In genomic region chr3:35864871-35865270, GRCh38 we compare ENCODE assay signal across 25 cellular contexts.
DNase-seq lines count a peak whose midpoint lies in the region; FAIRE-seq and TF ChIP-seq lines count a peak whose summit lies in the region.
"Had no signal": no experiment of that assay in that cellular context is flagged by ENCODE, and none has a peak within 500 bp of the region (broad histone marks: within the 10 kb centered on the region; RNA-seq: fewer than 3 reads in every experiment).

No MANE protein-coding gene starts in this region.

- H3K4me2 ChIP-seq in H9 (ENCODE audit: insufficient read depth, insufficient read length, low read length), result no peak overlapping the region
- H3K4me2 ChIP-seq in OCI-LY7 (ENCODE audit: low read length), result no peak overlapping the region
- H3K4me2 ChIP-seq in H1 (ENCODE audit: insufficient read depth in 1 of 2, low read depth in 2 of 2, low read length in 2 of 2), result no peak overlapping the region
- H3K4me2 ChIP-seq in neural progenitor cell, result no peak overlapping the region
- H3K4me2 ChIP-seq: BLaER1 treated with 17β-estradiol and CSF1 and Interleukin-3, amounts not matched to agents 10 nM and 100 nM had no signal

- H3K4me1 Mint-ChIP-seq in H9 (peaks cover 2 to 3% of the 10 kb centered on the region in 2 experiments; a peak in 2 of 4 replicates), neural progenitor cell (peaks cover 32% of the 10 kb centered on the region)
- H3K4me1 Mint-ChIP-seq: CD8-positive, alpha-beta memory T cell; T-helper 17 cell had no signal

- H3K4me3 Mint-ChIP-seq in H9, result no peak overlapping the region
- H3K4me3 Mint-ChIP-seq in neural progenitor cell, result no peak overlapping the region
- H3K4me3 Mint-ChIP-seq: CD8-positive, alpha-beta memory T cell; T-helper 17 cell had no signal

- POLR2A ChIA-PET in OCI-LY7 (lab: Charles Lee), result no interaction called here
- POLR2A ChIA-PET in H1 (lab: Charles Lee; ENCODE audit: partially characterized antibody), result no interaction called here

- H4K5ac ChIP-seq in H9 (ENCODE audit: insufficient read length, low read depth, low read length), result no peak overlapping the region
- no peak overlapping the region for H4K5ac ChIP-seq in H1 (ENCODE audit: insufficient read length, low read depth, low read length)

- TF ChIP-seq CTCF in H9 (conservative IDR thresholded peaks at IDR 0.05) (peak; percentile 40; the same call in 2 of the 3 replicates), OCI-LY7 (conservative IDR thresholded peaks at IDR 0.05; ENCODE audit: low read length) (0 out of 2 replicates have a peak, but pooled peaks have one; percentile 27), H1 (IDR thresholded peaks at IDR 0.05; ENCODE audit: control extremely low read depth in 1 of 3, insufficient read depth in 1 of 3, low read depth in 1 of 3, low read length in 3 of 3) (peak in 2 of 3 experiments; percentile 20 to 31; a peak in 2 of 4 replicates), neural progenitor cell (IDR thresholded peaks at IDR 0.05) (peak; percentile 8)

- H3K4ac ChIP-seq in H9 (ENCODE audit: low read depth, low read length), result no peak overlapping the region
- no peak overlapping the region for H3K4ac ChIP-seq in H1 (replicated peaks; ENCODE audit: insufficient read length, low read depth, low read length)

- H3K36me3 ChIP-seq in OCI-LY7 (ENCODE audit: insufficient read depth, low read length) (no peaks in the 10 kb centered on the region), H1 (ENCODE audit: control insufficient read depth in 2 of 4, insufficient read depth in 4 of 4, low read length in 3 of 4) (no peaks in the 10 kb centered on the region), neural progenitor cell (no peaks in the 10 kb centered on the region)
- H3K36me3 ChIP-seq: BLaER1 treated with 17β-estradiol and CSF1 and Interleukin-3, amounts not matched to agents 10 nM and 100 nM; HAP-1; SJCRH30 had no signal

- no peak overlapping the region for H2BK12ac ChIP-seq in H9 (ENCODE audit: insufficient read length, low read depth, low read length)
- H2BK12ac ChIP-seq in H1 (ENCODE audit: low read depth, low read length), result no peak overlapping the region

- BruUV-seq in OCI-LY7 (replicated peaks; lab: Mats Ljungman, UMichigan), result no TSS peak

- no peak overlapping the region for H3T11ph ChIP-seq in H9 (ENCODE audit: low read length)

- H3K27ac Mint-ChIP-seq in H9 (no peak overlapping the region), neural progenitor cell (no peak overlapping the region)
- H3K27ac Mint-ChIP-seq: CD8-positive, alpha-beta memory T cell; T-helper 17 cell had no signal

- CTCF ChIA-PET in OCI-LY7 (lab: Charles Lee; ENCODE audit: unreplicated experiment), result no interaction called here
- CTCF ChIA-PET in H1 (lab: Charles Lee; ENCODE audit: partially characterized antibody), result interaction anchor here (1.0 to 2.1 kb wide), 3 partner anchors 44 to 81 kb away, joined by 3 to 8 read pairs (median 6); no protein-coding TSS in a partner anchor

- peak; percentile 50 to 56 for TF ChIP-seq RAD21 in H1 (IDR thresholded peaks at IDR 0.05 in 1 of 2, conservative IDR thresholded peaks at IDR 0.05 in 1 of 2; ENCODE audit: low read depth in 2 of 2, low read length in 2 of 2)

- no peak overlapping the region for H3K56ac ChIP-seq in H9 (ENCODE audit: insufficient read length, low read depth, low read length)
- H3K56ac ChIP-seq in H1 (replicated peaks; ENCODE audit: insufficient read length, low read depth, low read length), result no peak overlapping the region

- H4K91ac ChIP-seq in H9 (ENCODE audit: insufficient read length, low read depth, low read length), result no peak overlapping the region
- no peak overlapping the region for H4K91ac ChIP-seq in H1 (replicated peaks; ENCODE audit: insufficient read length, low read length)

- TF ChIP-seq POLR2A in H1 (IDR thresholded peaks at IDR 0.05; ENCODE audit: control extremely low read depth in 1 of 2, low read depth in 2 of 2, low read length in 2 of 2), result no peak

- H3K4me1 ChIP-seq in H9 (ENCODE audit: insufficient read depth, low read length) (no peaks in the 10 kb centered on the region), OCI-LY7 (ENCODE audit: insufficient read depth, low read length, poor library complexity, severe bottlenecking) (no peaks in the 10 kb centered on the region), H1 (replicated peaks in 1 of 4; ENCODE audit: control insufficient read depth in 3 of 4, insufficient read depth in 4 of 4, low read length in 3 of 4) (no peaks in the 10 kb centered on the region), neural progenitor cell (peaks cover 15% of the 10 kb centered on the region)
- H3K4me1 ChIP-seq: BLaER1 treated with 17β-estradiol and CSF1 and Interleukin-3, amounts not matched to agents 10 nM and 100 nM; HAP-1; SJCRH30 had no signal

- H3K9me3 Mint-ChIP-seq in H9 (no peaks in the 10 kb centered on the region), neural progenitor cell (no peaks in the 10 kb centered on the region)

- H4K8ac ChIP-seq in H9 (replicated peaks; ENCODE audit: insufficient read length, low read depth, low read length) (no peak overlapping the region), H1 (ENCODE audit: extremely low read depth, insufficient read depth, low read length) (no peak overlapping the region)

- H3K9ac ChIP-seq in H9 (ENCODE audit: extremely low read depth, insufficient read length, low read length), result no peak overlapping the region
- no peak overlapping the region for H3K9ac ChIP-seq in H1 (replicated peaks in 1 of 4; ENCODE audit: extremely low read depth in 1 of 4, low read depth in 3 of 4, low read length in 3 of 4)
- no peak overlapping the region for H3K9ac ChIP-seq in neural progenitor cell
- H3K9ac ChIP-seq: BLaER1 treated with 17β-estradiol and CSF1 and Interleukin-3, amounts not matched to agents 10 nM and 100 nM had no signal

- H2BK15ac ChIP-seq in H9 (ENCODE audit: low read depth, low read length), result no peak overlapping the region
- H2BK15ac ChIP-seq in H1 (ENCODE audit: low read length), result no peak overlapping the region

- H2BK5ac ChIP-seq in H9 (ENCODE audit: insufficient read length, low read length) (no peak overlapping the region), H1 (ENCODE audit: low read depth, low read length) (no peak overlapping the region)

- H3K27me3 Mint-ChIP-seq in H9 (ENCODE audit: low read depth) (no peaks in the 10 kb centered on the region), neural progenitor cell (ENCODE audit: insufficient read depth, low read depth) (peaks cover 2% of the 10 kb centered on the region)
- H3K27me3 Mint-ChIP-seq: CD8-positive, alpha-beta memory T cell; T-helper 17 cell had no signal

- H3K79me1 ChIP-seq in H9 (ENCODE audit: insufficient read depth, low read depth, low read length, poor library complexity, severe bottlenecking), result no peaks in the 10 kb centered on the region
- H3K79me1 ChIP-seq in H1 (ENCODE audit: low read depth, low read length), result no peaks in the 10 kb centered on the region

- H2BK20ac ChIP-seq in H9 (ENCODE audit: low read depth, low read length, poor library complexity, severe bottlenecking), result no peak overlapping the region
- no peak overlapping the region for H2BK20ac ChIP-seq in H1 (ENCODE audit: low read length)

- H2AK5ac ChIP-seq in H9 (ENCODE audit: insufficient read length, low read length) (no peak overlapping the region), H1 (ENCODE audit: low read depth, low read length) (no peak overlapping the region)

- H3F3A ChIP-seq in neural progenitor cell (ENCODE audit: low read depth), result no peaks in the 10 kb centered on the region

- H4K20me1 ChIP-seq in H9 (ENCODE audit: control insufficient read depth, insufficient read depth, insufficient read length) (no peaks in the 10 kb centered on the region), OCI-LY7 (ENCODE audit: insufficient read depth, low read length) (no peaks in the 10 kb centered on the region), H1 (replicated peaks in 1 of 2; ENCODE audit: control insufficient read depth in 1 of 2, insufficient read depth in 2 of 2, low read length in 2 of 2) (no peaks in the 10 kb centered on the region), neural progenitor cell (ENCODE audit: low read depth) (no peaks in the 10 kb centered on the region)
- H4K20me1 ChIP-seq: BLaER1 treated with 17β-estradiol and CSF1 and Interleukin-3, amounts not matched to agents 10 nM and 100 nM had no signal

- no peak for FAIRE-seq in H1 (lab: Jason Lieb, UNC)
- FAIRE-seq: GM19239, HTR-8/SVneo had no signal

- no CpG with 5 or more reads among the region's 2 CpGs for WGBS in H9 (ENCODE audit: extremely low coverage, insufficient read length, low lambda C conversion rate)
- WGBS in H1 (ENCODE audit: extremely low coverage in 1 of 2, insufficient coverage in 1 of 2, insufficient read length in 1 of 2, insufficient replicate concordance in 2 of 2, low coverage in 1 of 2, low lambda C conversion rate in 2 of 2, missing lambda C conversion rate in 1 of 2), 2 experiments, result 85% methylated on average over 2 of the region's 2 CpGs; no CpG with 5 or more reads in 1 of the 2 experiments

- H3K27me3 ChIP-seq in H9 (ENCODE audit: insufficient read depth, low read length) (no peaks in the 10 kb centered on the region), H1 (replicated peaks in 1 of 4; ENCODE audit: control insufficient read depth in 3 of 4, extremely low read depth in 1 of 4, insufficient read depth in 3 of 4, low read length in 3 of 4) (no peaks in the 10 kb centered on the region), neural progenitor cell (no peaks in the 10 kb centered on the region)
- H3K27me3 ChIP-seq: BLaER1 treated with 17β-estradiol and CSF1 and Interleukin-3, amounts not matched to agents 10 nM and 100 nM; SJCRH30 had no signal

- no peaks in the 10 kb centered on the region for H3K79me2 ChIP-seq in H9 (ENCODE audit: insufficient read depth, low read length)
- H3K79me2 ChIP-seq in OCI-LY7 (ENCODE audit: insufficient read depth, low read depth, low read length), result no peaks in the 10 kb centered on the region
- no peaks in the 10 kb centered on the region for H3K79me2 ChIP-seq in H1 (ENCODE audit: control insufficient read depth in 1 of 2, insufficient read depth in 2 of 2, low read length in 2 of 2)
- H3K79me2 ChIP-seq in neural progenitor cell (ENCODE audit: low read depth), result no peaks in the 10 kb centered on the region

- intact Hi-C loops in OCI-LY7 (cut with micrococcal nuclease; ENCODE audit: unreplicated experiment), result no loop called here

- no peak overlapping the region for H3K4me3 ChIP-seq in OCI-LY7 (ENCODE audit: low read depth, low read length, poor library complexity, severe bottlenecking)
- H3K4me3 ChIP-seq in H1 (ENCODE audit: extremely low read depth in 1 of 4, insufficient read depth in 2 of 4, low read depth in 3 of 4, low read length in 4 of 4), result no peak overlapping the region
- no peak overlapping the region for H3K4me3 ChIP-seq in neural progenitor cell
- H3K4me3 ChIP-seq: BLaER1 treated with 17β-estradiol and CSF1 and Interleukin-3, amounts not matched to agents 10 nM and 100 nM; HAP-1; SJCRH30 had no signal

- no peak overlapping the region for H3K27ac ChIP-seq in H9 (ENCODE audit: insufficient read length, low read depth, low read length)
- H3K27ac ChIP-seq in OCI-LY7 (ENCODE audit: low read depth, low read length, poor library complexity, severe bottlenecking), result no peak overlapping the region
- no peak overlapping the region for H3K27ac ChIP-seq in H1 (ENCODE audit: low read depth, low read length)
- no peak overlapping the region for H3K27ac ChIP-seq in neural progenitor cell
- H3K27ac ChIP-seq: BLaER1 treated with 17β-estradiol and CSF1 and Interleukin-3, amounts not matched to agents 10 nM and 100 nM; SJCRH30 had no signal

- H3K9me3 ChIP-seq in H9 (ENCODE audit: control insufficient read depth, low read depth, low read length) (no peaks in the 10 kb centered on the region), OCI-LY7 (ENCODE audit: low read length) (no peaks in the 10 kb centered on the region), H1 (ENCODE audit: insufficient read depth in 2 of 2, low read depth in 1 of 2, low read length in 1 of 2) (no peaks in the 10 kb centered on the region), neural progenitor cell (ENCODE audit: low read depth) (no peaks in the 10 kb centered on the region)
- H3K9me3 ChIP-seq: BLaER1 treated with 17β-estradiol and CSF1 and Interleukin-3, amounts not matched to agents 10 nM and 100 nM; HAP-1; SJCRH30 had no signal

- H2BK120ac ChIP-seq in H9 (ENCODE audit: low read depth, low read length, poor library complexity, severe bottlenecking) (no peak overlapping the region), H1 (replicated peaks; ENCODE audit: low read depth, low read length) (no peak overlapping the region)

- H3K36me3 Mint-ChIP-seq in H9 (ENCODE audit: insufficient read depth in 1 of 3, low read depth in 3 of 3) (no peaks in the 10 kb centered on the region), neural progenitor cell (no peaks in the 10 kb centered on the region)
- H3K36me3 Mint-ChIP-seq: CD8-positive, alpha-beta memory T cell had no signal

- no peaks in the 10 kb centered on the region for H3K9me2 ChIP-seq in OCI-LY7 (ENCODE audit: insufficient read depth, low read length)

- no peak for TF ChIP-seq EP300 in H1 (IDR thresholded peaks at IDR 0.05; ENCODE audit: borderline replicate concordance in 1 of 2, low read depth in 2 of 2, low read length in 2 of 2)

- no peak overlapping the region for H3K23ac ChIP-seq in H9 (ENCODE audit: insufficient read length, low read depth, low read length)
- no peak overlapping the region for H3K23ac ChIP-seq in H1 (ENCODE audit: insufficient read length)

- DNase-seq in H9, result peak; percentile 19
- no peak for DNase-seq in OCI-LY7 (ENCODE audit: low spot score)
- DNase-seq in H1 (ENCODE audit: low read depth in 1 of 2, low spot score in 2 of 2), result peak in 1 of 2 experiments; percentile 2
- DNase-seq in neural progenitor cell (ENCODE audit: low spot score), result no peak
- no peak for DNase-seq in DMS114 treated with DMSO at 0.1 percent for 48 hours (lab: John Stamatoyannopoulos, UW; ENCODE audit: unreplicated experiment)
- no peak for DNase-seq in NCI-H2227 (lab: John Stamatoyannopoulos, UW; ENCODE audit: unreplicated experiment)
- no peak for DNase-seq in activated CD4-positive, alpha-beta T cell treated with anti-CD3 and anti-CD28 coated beads, Interleukin-2, amount 50 U/mL, for 1 hour
- DNase-seq: Calu3; CD8-positive, alpha-beta memory T cell; DMS53; GDM1; KG1; NCI-H1105; NCI-H146; NCI-H2029 treated with DMSO at 0.1 percent for 48 hours; NCI-H2171; NCI-H446; NCI-H526; SJCRH30; SW 1271; T-helper 17 cell had no signal

- H3K18ac ChIP-seq in H9 (ENCODE audit: insufficient read length, low read depth, low read length) (no peak overlapping the region), H1 (ENCODE audit: extremely low read depth, low read length) (no peak overlapping the region)

- H3K14ac ChIP-seq in H9 (ENCODE audit: insufficient read depth, low read length) (no peak overlapping the region), H1 (ENCODE audit: insufficient read length) (no peak overlapping the region)

- H2AFZ ChIP-seq in H9 (ENCODE audit: low read length) (no peak overlapping the region), OCI-LY7 (ENCODE audit: low read length) (peak overlapping the region; percentile 30; the same call in 1 of the 2 replicates), H1 (ENCODE audit: low read length) (peak overlapping the region; percentile 38; the same call in 1 of the 2 replicates), neural progenitor cell (replicated peaks) (no peak overlapping the region)

- H3K23me2 ChIP-seq in H9 (ENCODE audit: insufficient read length, low read depth, low read length, poor library complexity, severe bottlenecking) (no peaks in the 10 kb centered on the region), H1 (ENCODE audit: low read depth, low read length) (no peaks in the 10 kb centered on the region)

Comparison
In these comparisons a context has a peak if more than half of its experiments do, and no peak if none do; other contexts are left out.
1. H2AFZ ChIP-seq: peak in OCI-LY7 (single experiment) and H1 (single experiment); none in H9 (single experiment) and neural progenitor cell (single experiment).
2. Peak in every context shown above with its lines, with median percentiles within 50 percentile points of each other: CTCF ChIP-seq.